1 cellular context compared by ENCODE assay signal in the genomic region with DNA sequence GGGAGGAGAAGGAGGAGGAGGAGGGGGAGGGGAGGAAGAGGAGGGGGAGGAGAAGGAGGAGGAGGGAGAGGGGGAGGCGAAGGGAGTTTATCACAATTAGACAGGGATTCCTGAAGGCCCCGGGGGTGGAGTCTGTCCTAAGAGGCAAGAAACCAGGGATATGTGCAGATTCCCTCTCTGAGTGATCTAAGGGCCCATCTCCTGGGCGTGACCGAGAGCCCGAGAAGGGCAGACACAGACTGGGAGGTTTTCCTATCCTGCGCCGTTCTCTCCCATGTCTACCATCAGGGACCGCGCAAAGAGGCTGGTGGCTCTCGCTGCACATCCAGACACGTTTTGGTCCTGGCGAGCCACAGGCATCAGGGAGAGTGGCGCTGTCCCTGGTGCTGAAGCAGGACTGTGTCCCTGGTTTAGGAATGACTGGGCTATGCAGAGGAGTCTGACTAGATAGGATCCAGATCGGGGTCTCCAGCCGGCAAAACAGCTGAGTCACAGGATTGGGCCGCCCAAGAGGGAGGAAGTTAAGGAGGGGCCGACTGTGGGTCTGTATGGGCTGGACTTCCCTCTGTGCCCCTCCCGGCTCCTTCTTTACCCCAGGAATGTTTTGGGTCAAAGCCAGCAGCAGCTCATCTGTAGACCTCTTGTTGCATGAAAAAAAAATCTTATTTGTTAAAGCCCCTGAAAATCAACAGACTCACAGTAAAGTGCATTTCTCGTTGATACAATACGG.
TF ChIP-seq lines count a peak whose summit lies in the region.

No MANE protein-coding gene starts in this region.

TF ChIP-seq in WTC11, 78 proteins besides CTCF, POLR2A, EP300 and RAD21 (continued from another document):
- TF ChIP-seq ZNF425 (CRISPR knock-in tag; conservative IDR thresholded peaks at IDR 0.05) (no peak), FOXP1 (CRISPR knock-in tag; IDR thresholded peaks at IDR 0.05; ENCODE audit: borderline replicate concordance) (peak; percentile 92), E2F1 (CRISPR knock-in tag; IDR thresholded peaks at IDR 0.05) (peak; percentile 61; the same call in 1 of the 2 replicates), TCF7 (CRISPR knock-in tag; IDR thresholded peaks at IDR 0.05; ENCODE audit: low read depth) (no peak), RORB (CRISPR knock-in tag; IDR thresholded peaks at IDR 0.05) (no peak), GABPB1 (CRISPR knock-in tag; IDR thresholded peaks at IDR 0.05) (peak; percentile 24; the same call in 1 of the 2 replicates), TEAD1 (CRISPR knock-in tag; IDR thresholded peaks at IDR 0.05) (peak; percentile 95), EMX1 (CRISPR knock-in tag; IDR thresholded peaks at IDR 0.05) (no peak), E2F4 (CRISPR knock-in tag; IDR thresholded peaks at IDR 0.05; ENCODE audit: borderline replicate concordance, low read depth) (0 out of 2 replicates have a peak, but pooled peaks have one; percentile 19), SMAD3 (CRISPR knock-in tag; IDR thresholded peaks at IDR 0.05; ENCODE audit: borderline replicate concordance) (peak; percentile 93; the same call in 1 of the 2 replicates), GTF2I (CRISPR knock-in tag; conservative IDR thresholded peaks at IDR 0.05) (no peak), TP53 (CRISPR knock-in tag; IDR thresholded peaks at IDR 0.05) (no peak), NFATC4 (CRISPR knock-in tag; IDR thresholded peaks at IDR 0.05) (no peak), SOX15 (CRISPR knock-in tag; IDR thresholded peaks at IDR 0.05) (no peak)
- TF ChIP-seq, protein P1, sequence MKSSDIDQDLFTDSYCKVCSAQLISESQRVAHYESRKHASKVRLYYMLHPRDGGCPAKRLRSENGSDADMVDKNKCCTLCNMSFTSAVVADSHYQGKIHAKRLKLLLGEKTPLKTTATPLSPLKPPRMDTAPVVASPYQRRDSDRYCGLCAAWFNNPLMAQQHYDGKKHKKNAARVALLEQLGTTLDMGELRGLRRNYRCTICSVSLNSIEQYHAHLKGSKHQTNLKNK (CRISPR knock-in tag; IDR thresholded peaks at IDR 0.05), result no peak
